In the genomic region with DNA sequence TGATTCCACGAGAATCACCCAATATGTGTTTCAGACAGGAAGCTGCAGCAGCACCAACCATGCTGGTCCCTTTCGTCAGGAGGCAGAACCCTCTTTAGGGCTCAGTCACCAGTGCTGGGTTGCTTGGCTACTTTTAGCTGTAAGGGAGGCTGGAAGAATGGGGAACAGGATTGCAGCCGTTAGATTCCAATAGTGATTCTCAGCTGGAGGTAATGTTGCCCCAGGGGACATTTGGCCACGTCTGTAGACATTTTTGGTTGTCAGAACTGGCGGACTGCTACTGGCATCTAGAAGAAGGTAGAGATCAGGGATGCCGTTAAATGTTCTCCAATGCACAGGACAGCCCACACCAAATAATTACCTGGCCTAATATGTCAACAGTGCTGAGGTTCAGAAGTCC, we compare ENCODE assay signal across 12 cellular contexts.
"Had no signal": no experiment of that assay in that cellular context is flagged by ENCODE, and none has a peak within 500 bp of the region (broad histone marks: within the 10 kb centered on the region; RNA-seq: fewer than 3 reads in every experiment).

No MANE protein-coding gene starts in this region.

- H3K4me3 Mint-ChIP-seq: activated CD4-positive, alpha-beta memory T cell treated with anti-CD3 and anti-CD28 coated beads for 36 hours; activated T-helper 1 cell treated with anti-CD3 and anti-CD28 coated beads, Interleukin-12 subunit alpha, Interleukin-12 subunit beta, Interleukin-2, Interleukin-4 antibody, amounts not matched to agents 30 ng/mL and 10 ng/mL and 1 ng/mL, durations not matched to agents 14 hours and 24 hours and 36 hours; nephron; T-cell had no signal

- H3K27me3 Mint-ChIP-seq: activated CD4-positive, alpha-beta memory T cell treated with anti-CD3 and anti-CD28 coated beads for 36 hours had no signal

- H3K27me3 ChIP-seq: right lobe of liver, vagina had no signal

- ATAC-seq: psoas muscle, right lobe of liver, T-cell had no signal

- H3K9me3 ChIP-seq: psoas muscle, right lobe of liver, thyroid gland, vagina had no signal

- H3K4me1 Mint-ChIP-seq: nephron had no signal

- H3K36me3 ChIP-seq: right lobe of liver, thyroid gland, vagina had no signal

- H3K4me3 ChIP-seq: psoas muscle, right lobe of liver, thyroid gland, vagina had no signal

- H3K9me3 Mint-ChIP-seq: activated T-helper 1 cell treated with anti-CD3 and anti-CD28 coated beads, Interleukin-12 subunit alpha, Interleukin-12 subunit beta, Interleukin-2, Interleukin-4 antibody, amounts not matched to agents 30 ng/mL and 10 ng/mL and 1 ng/mL, durations not matched to agents 14 hours and 24 hours and 36 hours had no signal

- H3K4me1 ChIP-seq: psoas muscle, right lobe of liver, thyroid gland, vagina had no signal

- H3K27ac ChIP-seq: psoas muscle, right lobe of liver, thyroid gland, vagina had no signal

- H3K27ac Mint-ChIP-seq: activated CD4-positive, alpha-beta memory T cell treated with anti-CD3 and anti-CD28 coated beads for 36 hours; activated T-helper 1 cell treated with anti-CD3 and anti-CD28 coated beads, Interleukin-12 subunit alpha, Interleukin-12 subunit beta, Interleukin-2, Interleukin-4 antibody, amounts not matched to agents 30 ng/mL and 10 ng/mL and 1 ng/mL, durations not matched to agents 14 hours and 24 hours and 36 hours; nephron; T-cell had no signal

- DNase-seq: activated CD8-positive, alpha-beta memory T cell treated with anti-CD3 and anti-CD28 coated beads, Interleukin-2, amount 50 U/mL, for 4 hours; activated naive CD4-positive, alpha-beta T cell treated with Interleukin-2 at 50 U/mL for 16 hours; effector CD4-positive, alpha-beta T cell; foreskin melanocyte; psoas muscle; T-cell; thyroid gland had no signal
